ENCODE assay signal across 23 cellular contexts in genomic region chr11:117942255-117942654, GRCh38. TPM values are rescaled to one million over a fixed set of nuclear protein-coding genes. Genes with fewer than 3 reads are reported as not detected.
A peak's percentile ranks its signal among the peaks of the same experiment; 100 is the strongest.
DNase-seq lines count a peak whose midpoint lies in the region; ATAC-seq and TF ChIP-seq lines count a peak whose summit lies in the region.
"Had no signal": no experiment of that assay in that cellular context is flagged by ENCODE, and none has a peak within 500 bp of the region (broad histone marks: within the 10 kb centered on the region; RNA-seq: fewer than 3 reads in every experiment).

No MANE protein-coding gene starts in this region.

- no peak overlapping the region for H2AFZ ChIP-seq in Loucy (ENCODE audit: low read length)
- H2AFZ ChIP-seq in smooth muscle cell (ENCODE audit: low read depth), result no peak overlapping the region

- TF ChIP-seq CTCF in Loucy (conservative IDR thresholded peaks at IDR 0.05; ENCODE audit: low read length) (no peak), lung (IDR thresholded peaks at IDR 0.05; ENCODE audit: control extremely low read depth, extremely low read depth) (no peak), smooth muscle cell (IDR thresholded peaks at IDR 0.05; ENCODE audit: borderline replicate concordance, insufficient read depth, poor library complexity, severe bottlenecking) (no peak)

- H3K9me2 ChIP-seq in Loucy (replicated peaks; ENCODE audit: low read depth, low read length), result no peaks in the 10 kb centered on the region

- no peak overlapping the region for H3K4me3 ChIP-seq in Loucy (ENCODE audit: low read length, poor library complexity, severe bottlenecking)
- H3K4me3 ChIP-seq in lung, result no peak overlapping the region
- H3K4me3 ChIP-seq in smooth muscle cell, result no peak overlapping the region
- H3K4me3 ChIP-seq: GM12878 had no signal

- no peaks in the 10 kb centered on the region for H3F3A ChIP-seq in Loucy (ENCODE audit: low read depth)
- no peaks in the 10 kb centered on the region for H3F3A ChIP-seq in smooth muscle cell (ENCODE audit: low read depth)

- H3K79me2 ChIP-seq in Loucy (ENCODE audit: insufficient read depth, low read length) (no peaks in the 10 kb centered on the region), smooth muscle cell (ENCODE audit: low read depth) (no peaks in the 10 kb centered on the region)

- 95 to 96% methylated on average over 4 of the region's 4 CpGs for WGBS in lung, 2 donors
- WGBS in smooth muscle cell (ENCODE audit: low lambda C conversion rate), result 82% methylated on average over 4 of the region's 4 CpGs

- H3K36me3 ChIP-seq in Loucy (ENCODE audit: insufficient read depth, low read length) (no peaks in the 10 kb centered on the region), lung (ENCODE audit: control insufficient read depth in 2 of 2, insufficient read depth in 2 of 2, low read length in 2 of 2) (no peaks in the 10 kb centered on the region), smooth muscle cell (ENCODE audit: low read depth) (no peaks in the 10 kb centered on the region)
- H3K36me3 ChIP-seq: BE2C had no signal

- H3K27ac ChIP-seq in lung (ENCODE audit: low read depth in 1 of 2, low read length in 1 of 2) (no peak overlapping the region), smooth muscle cell (ENCODE audit: low read depth) (peak overlapping the region; percentile 72)
- H3K27ac ChIP-seq: HL-60 had no signal

- peak; percentile 24 for DNase-seq in activated CD8-positive, alpha-beta memory T cell treated with anti-CD3 and anti-CD28 coated beads for 24 hours
- DNase-seq in activated CD8-positive, alpha-beta memory T cell treated with anti-CD3 and anti-CD28 coated beads, Interleukin-2, amount 50 U/mL, for 4 hours, result no peak
- DNase-seq in lung (ENCODE audit: low spot score) (peak; percentile 3), smooth muscle cell (lab: John Stamatoyannopoulos, UW; ENCODE audit: unreplicated experiment) (no peak), NCI-H2081 treated with DMSO at 0.1 percent for 48 hours (lab: John Stamatoyannopoulos, UW) (no peak), NCI-H345 treated with DMSO at 0.1 percent for 48 hours (lab: John Stamatoyannopoulos, UW; ENCODE audit: unreplicated experiment) (no peak)
- DNase-seq: BE2C; C1 segment of cervical spinal cord; CD4-positive, CD25-positive, alpha-beta regulatory T cell; CD8-positive, alpha-beta memory T cell; COR-L47; DMS 273 treated with DMSO at 0.1 percent for 48 hours; DND-41; EL; GOT3; H7; HFFc6 had no signal

- H3K4me1 ChIP-seq in Loucy (ENCODE audit: insufficient read depth, low read length, poor library complexity, severe bottlenecking), result peaks cover 50% of the 10 kb centered on the region
- H3K4me1 ChIP-seq in lung (ENCODE audit: control insufficient read depth in 2 of 2, insufficient read depth in 2 of 2, low read length in 2 of 2), result peaks cover 0 to 3% of the 10 kb centered on the region in 2 donors
- no peaks in the 10 kb centered on the region for H3K4me1 ChIP-seq in smooth muscle cell (ENCODE audit: low read depth)
- H3K4me1 ChIP-seq: BE2C had no signal

- no peak overlapping the region for H3K9ac ChIP-seq in Loucy (ENCODE audit: low read depth, low read length, poor library complexity, severe bottlenecking)
- H3K9ac ChIP-seq in smooth muscle cell (ENCODE audit: low read depth), result peak overlapping the region; percentile 41

- H4K20me1 ChIP-seq in Loucy (ENCODE audit: insufficient read depth, low read length, poor library complexity, severe bottlenecking) (no peaks in the 10 kb centered on the region), smooth muscle cell (ENCODE audit: low read depth) (no peaks in the 10 kb centered on the region)

- H3K9me3 ChIP-seq in Loucy (ENCODE audit: insufficient read depth, low read depth, low read length) (no peaks in the 10 kb centered on the region), lung (ENCODE audit: control insufficient read depth in 2 of 2, insufficient read depth in 1 of 2, low read length in 1 of 2) (peaks cover 0 to 4% of the 10 kb centered on the region in 2 donors), smooth muscle cell (replicated peaks; ENCODE audit: low read depth) (no peaks in the 10 kb centered on the region)
- H3K9me3 ChIP-seq: BE2C had no signal

- peak overlapping the region; percentile 9 for H3K4me2 ChIP-seq in Loucy (ENCODE audit: low read depth, low read length, poor library complexity, severe bottlenecking)
- H3K4me2 ChIP-seq in smooth muscle cell, result no peak overlapping the region

- H3K27me3 ChIP-seq in Loucy (ENCODE audit: insufficient read depth, low read length, poor library complexity, severe bottlenecking) (no peaks in the 10 kb centered on the region), lung (ENCODE audit: control insufficient read depth, insufficient read depth) (no peaks in the 10 kb centered on the region), smooth muscle cell (ENCODE audit: low read depth) (no peaks in the 10 kb centered on the region)
- H3K27me3 ChIP-seq: BE2C had no signal

- ATAC-seq in lung (ENCODE audit: insufficient read depth, low FRiP score), result no peak
- ATAC-seq: GM12878 had no signal

RNA-seq across cellular contexts. Expression of gene TMPRSS13, which starts 13.1 kb away (rescaled TPM):
- total RNA-seq in lung (1 to 10 TPM; 9.4 TPM), smooth muscle cell (0.90 and 1.3 TPM in 2 replicates)
- polyA plus RNA-seq in lung (1 to 10 TPM; 5.8 to 9.1 TPM), smooth muscle cell (0.73 TPM in 1 of 2 replicates, not detected in the other)
- total RNA-seq: A172, G401, HFFc6, HT1080 had no signal

RNA-seq across cellular contexts. Expression of gene IL10RA, which starts 43.9 kb away (rescaled TPM):
- total RNA-seq in lung (10 to 100 TPM; 15.4 to 41.1 TPM), smooth muscle cell (0.09 and 0.18 TPM in 2 replicates)
- polyA plus RNA-seq in lung (10 to 100 TPM in 1 of 2 donors, 1 to 10 TPM in 1; 7.9 to 52.5 TPM), smooth muscle cell (0.07 and 0.27 TPM in 2 replicates)
- total RNA-seq: A172, G401, H7, HFFc6, HT1080 had no signal

Comparison
In these comparisons a context has a peak if more than half of its experiments do, and no peak if none do; other contexts are left out.
1. DNase-seq: peak in activated CD8-positive, alpha-beta memory T cell treated with anti-CD3 and anti-CD28 coated beads for 24 hours (single experiment) and lung (single experiment); none in activated CD8-positive, alpha-beta memory T cell treated with anti-CD3 and anti-CD28 coated beads, Interleukin-2, amount 50 U/mL, for 4 hours (single experiment), smooth muscle cell (single experiment), NCI-H2081 treated with DMSO at 0.1 percent for 48 hours (single experiment) and NCI-H345 treated with DMSO at 0.1 percent for 48 hours (single experiment).
2. RNA of gene IL10RA, which starts 43.9 kb away (total RNA-seq): 15.4 to 41.1 TPM in lung; 0.09 to 0.18 TPM in smooth muscle cell; every median in the first group is over 10 times any median in the second.